Comparison of ENCODE assay signal across 1 cellular context in genomic region chr6:43702522-43703440, GRCh38.
TF ChIP-seq lines count a peak whose summit lies in the region.

No MANE protein-coding gene starts in this region.

TF ChIP-seq in GM12878, 131 proteins besides CTCF, POLR2A, EP300 and RAD21 (continued from another document):
- TF ChIP-seq ZBTB33 (IDR thresholded peaks at IDR 0.05) (no peak), IKZF1 (conservative IDR thresholded peaks at IDR 0.05) (no peak), POU2F2 (IDR thresholded peaks at IDR 0.05; ENCODE audit: borderline replicate concordance, low read depth, low read length) (no peak), CREB1 (IDR thresholded peaks at IDR 0.05; ENCODE audit: low read depth) (peak; percentile 39; the same call in 1 of the 2 replicates), SREBF2 (IDR thresholded peaks at IDR 0.05; ENCODE audit: low read length) (no peak), SP1 (IDR thresholded peaks at IDR 0.05; ENCODE audit: low read depth, low read length) (peak; percentile 14)
